ENCODE assay signal across 1 cellular context in the genomic region with DNA sequence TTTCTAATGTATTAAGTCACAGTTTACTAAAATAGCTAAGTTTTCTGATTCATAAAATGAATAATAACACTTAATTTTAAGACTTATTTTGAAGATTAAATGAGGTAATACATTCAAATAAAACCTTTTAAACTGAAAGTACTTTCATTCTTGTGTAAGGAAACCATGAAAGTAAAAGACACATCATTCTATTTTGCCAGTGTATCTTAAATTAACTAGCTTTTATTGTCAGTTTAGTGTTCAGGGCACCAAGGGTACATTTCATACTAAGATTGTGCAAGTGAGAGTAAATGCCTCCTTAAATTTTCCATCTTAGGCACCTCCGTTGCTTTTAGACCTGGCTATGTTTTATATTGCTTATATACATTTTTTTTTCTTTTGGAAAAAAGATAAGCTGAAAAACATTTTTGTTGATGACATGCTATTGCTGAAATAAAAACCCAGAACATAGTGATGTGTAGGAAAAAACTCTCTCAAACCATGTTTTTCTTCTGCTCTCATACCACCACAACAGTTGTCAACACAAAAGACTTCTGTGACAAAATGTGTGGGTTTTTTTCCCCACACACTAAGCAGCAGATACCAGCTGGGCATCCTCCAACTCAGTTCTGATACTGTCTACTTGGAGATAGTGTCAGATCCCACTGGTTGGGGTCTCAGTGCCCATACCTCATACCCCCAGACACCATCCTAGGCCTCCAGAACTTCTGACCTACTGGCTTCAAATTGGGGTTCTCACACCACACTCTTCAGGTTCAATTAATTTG.
TF ChIP-seq lines count a peak whose summit lies in the region.

No MANE protein-coding gene starts in this region.

TF ChIP-seq in A549, 52 proteins besides CTCF, POLR2A, EP300 and RAD21 (continued from another document):
- TF ChIP-seq RNF2 (IDR thresholded peaks at IDR 0.05; ENCODE audit: borderline replicate concordance, low read depth) (no peak), CBX8 (IDR thresholded peaks at IDR 0.05) (no peak), MAFK (IDR thresholded peaks at IDR 0.05; ENCODE audit: partially characterized antibody) (no peak), ESRRA (IDR thresholded peaks at IDR 0.05; ENCODE audit: borderline replicate concordance, low read length) (no peak)
